12 cellular contexts compared by ENCODE assay signal in genomic region chr12:18998343-18999270, GRCh38.
DNase-seq lines count a peak whose midpoint lies in the region; ATAC-seq, FAIRE-seq and TF ChIP-seq lines count a peak whose summit lies in the region.
"Had no signal": no experiment of that assay in that cellular context is flagged by ENCODE, and none has a peak within 500 bp of the region (broad histone marks: within the 10 kb centered on the region; RNA-seq: fewer than 3 reads in every experiment).

No MANE protein-coding gene starts in this region.

- TF ChIP-seq CTCF in endothelial cell of umbilical vein (IDR thresholded peaks at IDR 0.05; ENCODE audit: extremely low read depth in 1 of 2, insufficient read depth in 1 of 2, low read depth in 1 of 2, low read length in 2 of 2), result no peak

- H3K27me3 ChIP-seq in endothelial cell of umbilical vein (ENCODE audit: control insufficient read depth in 2 of 2, insufficient read depth in 2 of 2, low read length in 2 of 2), result peaks cover 0 to 2% of the 10 kb centered on the region in 2 experiments

- no peak for ATAC-seq in GM21528 (IDR thresholded peaks at IDR 0.05; ENCODE audit: low FRiP score, unreplicated experiment)
- no peak for ATAC-seq in HG02840 (IDR thresholded peaks at IDR 0.05; ENCODE audit: low FRiP score, unreplicated experiment)
- no peak for ATAC-seq in HG03039 (IDR thresholded peaks at IDR 0.05; ENCODE audit: unreplicated experiment)
- ATAC-seq: natural killer cell treated with Interleukin-12 subunit alpha and Interleukin-12 subunit beta and Interleukin-15 and Interleukin-18, amount 100 ng/mL, for 72 hours had no signal

- FAIRE-seq in endothelial cell of umbilical vein (lab: Jason Lieb, UNC), result peak; percentile 83

- H3K27ac ChIP-seq in endothelial cell of umbilical vein (ENCODE audit: insufficient read depth, low read depth, low read length), result peak overlapping the region; percentile 28
- H3K27ac ChIP-seq: HL-60 had no signal

- H3K4me1 Mint-ChIP-seq in activated CD4-positive, alpha-beta T cell treated with anti-CD3 and anti-CD28 coated beads, Interleukin-2, amount 10 ng/mL, durations not matched to agents 24 days and 14 days, result no peaks in the 10 kb centered on the region

- no peaks in the 10 kb centered on the region for H4K20me1 ChIP-seq in endothelial cell of umbilical vein (replicated peaks; ENCODE audit: control insufficient read depth, extremely low read depth, insufficient read depth, low read length)

- CTCF ChIA-PET in endothelial cell of umbilical vein (lab: Charles Lee), result interaction anchor here (0.8 kb wide), 1 partner anchor 46 kb away, joined by 3 read pairs; no protein-coding TSS in a partner anchor

- POLR2A ChIA-PET in endothelial cell of umbilical vein (lab: Charles Lee), result no interaction called here

- H2AFZ ChIP-seq in endothelial cell of umbilical vein (ENCODE audit: low read depth, low read length), result no peak overlapping the region

- no peaks in the 10 kb centered on the region for H3K79me2 ChIP-seq in endothelial cell of umbilical vein (ENCODE audit: control insufficient read depth, insufficient read depth, low read length)

- no peak overlapping the region for H3K9ac ChIP-seq in endothelial cell of umbilical vein (replicated peaks; ENCODE audit: extremely low read depth, insufficient read depth, low read length)

- H3K27ac Mint-ChIP-seq in activated CD4-positive, alpha-beta T cell treated with anti-CD3 and anti-CD28 coated beads, Interleukin-2, amount 10 ng/mL, durations not matched to agents 24 days and 14 days, result no peak overlapping the region
- H3K27ac Mint-ChIP-seq: activated naive CD8-positive, alpha-beta T cell; natural killer cell treated with Interleukin-12 subunit alpha and Interleukin-12 subunit beta and Interleukin-15 and Interleukin-18, amount 100 ng/mL, for 72 hours had no signal

- no peak overlapping the region for H3K4me3 Mint-ChIP-seq in activated CD4-positive, alpha-beta T cell treated with anti-CD3 and anti-CD28 coated beads, Interleukin-2, amount 10 ng/mL, durations not matched to agents 24 days and 14 days
- H3K4me3 Mint-ChIP-seq: activated naive CD8-positive, alpha-beta T cell; natural killer cell treated with Interleukin-12 subunit alpha and Interleukin-12 subunit beta and Interleukin-15 and Interleukin-18, amount 100 ng/mL, for 72 hours had no signal

- dilution Hi-C loops in endothelial cell of umbilical vein (cut with MboI; ENCODE audit: extremely low pct_ligation_motif_present, low sequenced_read_pairs), result no loop called here

- no peaks in the 10 kb centered on the region for H3K27me3 Mint-ChIP-seq in activated CD4-positive, alpha-beta T cell treated with anti-CD3 and anti-CD28 coated beads, Interleukin-2, amount 10 ng/mL, durations not matched to agents 24 days and 14 days
- H3K27me3 Mint-ChIP-seq: activated naive CD8-positive, alpha-beta T cell had no signal

- H3K36me3 ChIP-seq in endothelial cell of umbilical vein (ENCODE audit: control insufficient read depth in 2 of 2, extremely low read depth in 1 of 2, insufficient read depth in 2 of 2, low read length in 2 of 2), result no peaks in the 10 kb centered on the region

- intact Hi-C loops in endothelial cell of umbilical vein (cut with micrococcal nuclease), result no loop called here
- intact Hi-C loops in activated CD4-positive, alpha-beta T cell treated with anti-CD3 and anti-CD28 coated beads, Interleukin-2, amount 10 ng/mL, durations not matched to agents 24 days and 14 days (cut with micrococcal nuclease), result no loop called here

- TF ChIP-seq POLR2A in endothelial cell of umbilical vein (IDR thresholded peaks at IDR 0.05; ENCODE audit: low read depth, low read length), result no peak

- H3K4me3 ChIP-seq in endothelial cell of umbilical vein (replicated peaks in 1 of 3; ENCODE audit: insufficient read depth in 1 of 3, low read depth in 1 of 3, low read length in 3 of 3), result no peak overlapping the region

- no peaks in the 10 kb centered on the region for H3K9me3 Mint-ChIP-seq in activated CD4-positive, alpha-beta T cell treated with anti-CD3 and anti-CD28 coated beads, Interleukin-2, amount 10 ng/mL, durations not matched to agents 24 days and 14 days

- no peaks in the 10 kb centered on the region for H3K9me3 ChIP-seq in endothelial cell of umbilical vein (replicated peaks; ENCODE audit: control insufficient read depth, insufficient read depth, low read length)

- DNase-seq in EL, result peak; percentile 88
- DNase-seq in NCI-H2029 (lab: John Stamatoyannopoulos, UW), result peak; percentile 6
- DNase-seq in endothelial cell of umbilical vein (ENCODE audit: low read depth, low spot score), result peak; percentile 59
- DNase-seq in non-pigmented ciliary epithelial cell (ENCODE audit: low read depth), result peak; percentile 55
- no peak for DNase-seq in activated CD4-positive, alpha-beta T cell treated with anti-CD3 and anti-CD28 coated beads, Interleukin-2, amount 10 ng/mL, durations not matched to agents 24 days and 14 days
- DNase-seq: NCI-H774 had no signal

- H3K4me2 ChIP-seq in endothelial cell of umbilical vein (ENCODE audit: insufficient read depth, low read length), result peak overlapping the region; percentile 25

- no TSS peak for BruUV-seq in endothelial cell of umbilical vein (replicated peaks; lab: Mats Ljungman, UMichigan)

- no peaks in the 10 kb centered on the region for H3K36me3 Mint-ChIP-seq in activated CD4-positive, alpha-beta T cell treated with anti-CD3 and anti-CD28 coated beads, Interleukin-2, amount 10 ng/mL, durations not matched to agents 24 days and 14 days (ENCODE audit: low read depth)
- H3K36me3 Mint-ChIP-seq: activated naive CD8-positive, alpha-beta T cell; natural killer cell treated with Interleukin-12 subunit alpha and Interleukin-12 subunit beta and Interleukin-15 and Interleukin-18, amount 100 ng/mL, for 72 hours had no signal

- H3K9me1 ChIP-seq in endothelial cell of umbilical vein (replicated peaks; ENCODE audit: control insufficient read depth, extremely low read depth, insufficient read depth, low read length), result no peaks in the 10 kb centered on the region

- peaks cover 14% of the 10 kb centered on the region for H3K4me1 ChIP-seq in endothelial cell of umbilical vein (ENCODE audit: control insufficient read depth, extremely low read depth, insufficient read depth, low read length)

TF ChIP-seq in endothelial cell of umbilical vein, 7 proteins besides CTCF, POLR2A, EP300 and RAD21:
- peak; percentile 70 for TF ChIP-seq GATA2 (IDR thresholded peaks at IDR 0.05; ENCODE audit: insufficient read depth, insufficient read length, low read depth, low read length)
- peak; percentile 55 for TF ChIP-seq FOS (IDR thresholded peaks at IDR 0.05; ENCODE audit: borderline replicate concordance, insufficient read depth, low read length)
- TF ChIP-seq MAX (IDR thresholded peaks at IDR 0.05; ENCODE audit: insufficient read depth, insufficient read length), result no peak
